In the genomic region with DNA sequence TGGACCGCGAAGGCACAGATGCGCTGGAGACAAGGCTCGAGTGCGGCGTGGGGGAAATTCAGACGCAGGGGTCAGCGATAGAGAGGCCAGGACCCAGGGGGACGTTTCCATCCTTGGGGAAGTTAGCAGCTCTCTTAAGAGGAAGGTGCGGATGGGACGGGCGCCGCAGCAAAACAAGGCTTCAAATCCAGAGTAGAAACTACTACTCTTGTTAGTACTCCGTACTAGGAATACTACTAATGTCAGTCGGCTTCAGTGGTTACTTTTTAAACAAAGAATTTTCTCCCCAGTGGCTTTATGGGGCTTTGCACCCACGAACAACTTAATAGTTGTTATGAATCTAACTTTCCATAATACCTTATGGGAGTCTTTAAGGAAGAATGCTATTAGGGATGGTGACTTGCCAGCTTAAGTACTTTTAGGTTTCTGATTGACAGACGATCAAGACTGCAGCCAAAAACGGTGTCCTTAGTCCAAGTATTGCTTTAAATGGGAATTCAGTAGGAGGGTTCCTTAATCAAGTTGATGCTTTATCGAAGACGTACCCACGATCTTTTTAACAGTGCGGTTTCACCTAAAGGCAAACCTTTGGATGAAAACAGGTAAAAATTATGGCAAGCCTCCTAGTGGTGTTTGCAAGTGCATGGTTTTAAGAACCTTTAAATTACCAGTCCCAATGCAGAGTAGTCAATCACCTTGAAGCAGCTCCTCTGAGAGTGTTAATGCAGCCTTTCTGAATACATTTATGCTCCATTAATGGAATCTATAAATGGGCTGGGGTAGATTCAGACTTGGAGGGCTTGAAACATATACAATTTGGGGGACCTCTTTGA, we compare ENCODE assay signal across 8 cellular contexts. TPM values are rescaled to one million over a fixed set of nuclear protein-coding genes. Genes with fewer than 3 reads are reported as not detected.
DNase-seq lines count a peak whose midpoint lies in the region; ATAC-seq and TF ChIP-seq lines count a peak whose summit lies in the region.

No MANE protein-coding gene starts in this region.

- H3K4me3 ChIP-seq in BLaER1 treated with 17β-estradiol and CSF1 and Interleukin-3, amounts not matched to agents 10 nM and 100 nM: peak overlapping the region; percentile 80 to 95 (median 86)
- H3K4me3 ChIP-seq in Panc1 (ENCODE audit: low read depth in 2 of 2, low read length in 2 of 2) (peak overlapping the region; percentile 81 to 93), duodenal mucosa (ENCODE audit: low read depth in 1 of 2, low read length in 2 of 2) (peak overlapping the region; percentile 69 to 92), muscle layer of colon (ENCODE audit: low read depth in 1 of 2, low read length in 2 of 2) (peak overlapping the region; percentile 90 to 94)

- peak overlapping the region; percentile 85 to 96 (median 94); a peak in 21 of 22 replicates for H3K9ac ChIP-seq in BLaER1 treated with 17β-estradiol and CSF1 and Interleukin-3, amounts not matched to agents 10 nM and 100 nM
- H3K9ac ChIP-seq in duodenal mucosa (ENCODE audit: low read depth in 1 of 2, low read length in 2 of 2) (peak overlapping the region; percentile 90 to 95), muscle layer of colon (ENCODE audit: low read length) (peak overlapping the region; percentile 40)

- BruUV-seq in Panc1 (replicated peaks; lab: Mats Ljungman, UMichigan): TSS peak; percentile 84

- ATAC-seq in GM18868 (IDR thresholded peaks at IDR 0.05; ENCODE audit: unreplicated experiment) (peak; percentile 10), HG03159 (IDR thresholded peaks at IDR 0.05; ENCODE audit: unreplicated experiment) (peak; percentile 32), Panc1 (peak; percentile 12), HG03457 (IDR thresholded peaks at IDR 0.05; ENCODE audit: unreplicated experiment) (no peak)

- peaks cover 14 to 36% (median 30%) of the 10 kb centered on the region in 11 experiments; a peak in 20 of 22 replicates for H4K20me1 ChIP-seq in BLaER1 treated with 17β-estradiol and CSF1 and Interleukin-3, amounts not matched to agents 10 nM and 100 nM

- DNase-seq in Panc1 (ENCODE audit: low read depth, low spot score) (no peak), NCI-H2081 treated with DMSO at 0.1 percent for 48 hours (lab: John Stamatoyannopoulos, UW) (no peak)

- POLR2A ChIA-PET in Panc1 (lab: Charles Lee): interaction anchor here (1.3 kb wide), 1 partner anchor 16 kb away, joined by 3 read pairs; no protein-coding TSS in a partner anchor

- H3K4me1 ChIP-seq in BLaER1 treated with 17β-estradiol and CSF1 and Interleukin-3, amounts not matched to agents 10 nM and 100 nM: peaks cover 33 to 50% (median 42%) of the 10 kb centered on the region in 10 experiments
- peaks cover 20% of the 10 kb centered on the region for H3K4me1 ChIP-seq in Panc1 (ENCODE audit: control insufficient read depth, insufficient read depth, low read length)
- peaks cover 22% of the 10 kb centered on the region in 2 donors for H3K4me1 ChIP-seq in duodenal mucosa (ENCODE audit: control insufficient read depth in 1 of 2, insufficient read depth in 2 of 2, low read length in 2 of 2)
- H3K4me1 ChIP-seq in muscle layer of colon (ENCODE audit: insufficient read depth, low read length): peaks cover 23% of the 10 kb centered on the region

- no peak; the same call in none of the 2 replicates for TF ChIP-seq CTCF in Panc1 (IDR thresholded peaks at IDR 0.05)

- H3K27ac ChIP-seq in BLaER1 treated with 17β-estradiol and CSF1 and Interleukin-3, amounts not matched to agents 10 nM and 100 nM: peak overlapping the region in 10 of 11 experiments; percentile 87 to 96 (median 92); a peak in 21 of 22 replicates
- H3K27ac ChIP-seq in Panc1 (ENCODE audit: low read length) (peak overlapping the region; percentile 91), duodenal mucosa (ENCODE audit: low read depth, low read length) (no peak overlapping the region), muscle layer of colon (ENCODE audit: low read depth, low read length) (peak overlapping the region; percentile 94)

- intact Hi-C loops in Panc1 (cut with micrococcal nuclease; ENCODE audit: unreplicated experiment): loop anchor here (1.0 kb wide), 1 partner anchor 57 kb away; no protein-coding TSS in a partner anchor

- CTCF ChIA-PET in Panc1 (lab: Charles Lee): interaction anchor here (0.6 to 2.1 kb wide), 3 partner anchors 12 to 58 kb away, joined by 3 to 24 read pairs (median 4); no protein-coding TSS in a partner anchor

- H3K4me2 ChIP-seq in BLaER1 treated with 17β-estradiol and CSF1 and Interleukin-3, amounts not matched to agents 10 nM and 100 nM: peak overlapping the region; percentile 87 to 97 (median 94)

- H3K27me3 ChIP-seq in BLaER1 treated with 17β-estradiol and CSF1 and Interleukin-3, amounts not matched to agents 10 nM and 100 nM: no peaks in the 10 kb centered on the region
- H3K27me3 ChIP-seq in Panc1 (ENCODE audit: control insufficient read depth, insufficient read depth, low read length): no peaks in the 10 kb centered on the region
- H3K27me3 ChIP-seq in duodenal mucosa (ENCODE audit: control insufficient read depth in 1 of 2, insufficient read depth in 2 of 2, low read length in 2 of 2): no peaks in the 10 kb centered on the region
- no peaks in the 10 kb centered on the region for H3K27me3 ChIP-seq in muscle layer of colon (ENCODE audit: control insufficient read depth in 1 of 2, insufficient read depth in 2 of 2, low read length in 2 of 2)

- no peaks in the 10 kb centered on the region for H3K9me3 ChIP-seq in BLaER1 treated with 17β-estradiol and CSF1 and Interleukin-3, amounts not matched to agents 10 nM and 100 nM (replicated peaks in 1 of 11)
- H3K9me3 ChIP-seq in Panc1 (ENCODE audit: control insufficient read depth, insufficient read depth, low read depth, low read length): no peaks in the 10 kb centered on the region
- H3K9me3 ChIP-seq in duodenal mucosa (ENCODE audit: control insufficient read depth in 1 of 2, low read length in 2 of 2): no peaks in the 10 kb centered on the region
- H3K9me3 ChIP-seq in muscle layer of colon (ENCODE audit: low read length): no peaks in the 10 kb centered on the region

- peaks cover under 1 to 6% (median 2%) of the 10 kb centered on the region in 11 experiments; a peak in 16 of 22 replicates for H3K36me3 ChIP-seq in BLaER1 treated with 17β-estradiol and CSF1 and Interleukin-3, amounts not matched to agents 10 nM and 100 nM
- H3K36me3 ChIP-seq in Panc1 (ENCODE audit: control insufficient read depth, insufficient read depth, low read length) (no peaks in the 10 kb centered on the region), duodenal mucosa (ENCODE audit: control insufficient read depth in 1 of 2, insufficient read depth in 2 of 2, low read length in 2 of 2) (peaks cover 0 to 3% of the 10 kb centered on the region in 2 donors), muscle layer of colon (ENCODE audit: insufficient read depth, low read length) (no peaks in the 10 kb centered on the region)

- in situ Hi-C loops in Panc1 (cut with HindIII; ENCODE audit: low pct_unique_long_range_greater_than_20kb, low sequenced_read_pairs): no loop called here

RNA-seq across cellular contexts. Expression of gene IDE, which starts 0.9 kb away (rescaled TPM):
- 79.0 TPM for total RNA-seq in Panc1 (2021; ENCODE audit: unreplicated experiment)
- polyA plus RNA-seq in Panc1 (2012; ENCODE audit: insufficient read length): 25.2 TPM

RNA-seq across cellular contexts. Expression of gene KIF11, which starts 18.2 kb away (rescaled TPM):
- 47.8 TPM for total RNA-seq in Panc1 (2021; ENCODE audit: unreplicated experiment)
- polyA plus RNA-seq in Panc1 (2012; ENCODE audit: insufficient read length): 9.5 TPM

Comparison
In these comparisons a context has a peak if more than half of its experiments do, and no peak if none do; other contexts are left out.
1. H3K9ac ChIP-seq: peak in every context shown above with its lines; median percentile 94 in BLaER1 treated with 17β-estradiol and CSF1 and Interleukin-3, amounts not matched to agents 10 nM and 100 nM; 92 in duodenal mucosa; 40 in muscle layer of colon.